In genomic region chr5:78984611-78985406, GRCh38 we compare ENCODE assay signal across 1 cellular context.
TF ChIP-seq lines count a peak whose summit lies in the region.

Gene ARSB (minus strand): TSS chr5:78985310. CDS start chr5:78985248, 62 bp downstream.

TF ChIP-seq in WTC11, 78 proteins besides CTCF, POLR2A, EP300 and RAD21 (continued from another document):
- no peak for TF ChIP-seq ZNF532 (CRISPR knock-in tag; IDR thresholded peaks at IDR 0.05; ENCODE audit: borderline replicate concordance)
- no peak for TF ChIP-seq CDX4 (CRISPR knock-in tag; IDR thresholded peaks at IDR 0.05; ENCODE audit: borderline replicate concordance)
- TF ChIP-seq ATF2 (CRISPR knock-in tag; IDR thresholded peaks at IDR 0.05; ENCODE audit: borderline replicate concordance, low read depth), result no peak
- no peak for TF ChIP-seq RELA (CRISPR knock-in tag; IDR thresholded peaks at IDR 0.05; ENCODE audit: borderline replicate concordance)
- no peak for TF ChIP-seq ZBTB43 (CRISPR knock-in tag; IDR thresholded peaks at IDR 0.05)
- TF ChIP-seq MYBL2 (CRISPR knock-in tag; IDR thresholded peaks at IDR 0.05), result no peak; the same call in 1 of the 2 replicates
- no peak for TF ChIP-seq AFF4 (CRISPR knock-in tag; IDR thresholded peaks at IDR 0.05; ENCODE audit: borderline replicate concordance)
- no peak for TF ChIP-seq RORB (CRISPR knock-in tag; IDR thresholded peaks at IDR 0.05)
- no peak for TF ChIP-seq ELF4 (CRISPR knock-in tag; IDR thresholded peaks at IDR 0.05; ENCODE audit: low read depth)
- TF ChIP-seq ZMAT4 (CRISPR knock-in tag; IDR thresholded peaks at IDR 0.05), result no peak
- no peak for TF ChIP-seq ZNF219 (CRISPR knock-in tag; IDR thresholded peaks at IDR 0.05; ENCODE audit: borderline replicate concordance)
- TF ChIP-seq GABPB1 (CRISPR knock-in tag; IDR thresholded peaks at IDR 0.05), result 0 out of 2 replicates have a peak, but pooled peaks have one; percentile 14
- TF ChIP-seq ZNF317 (CRISPR knock-in tag; IDR thresholded peaks at IDR 0.05; ENCODE audit: borderline replicate concordance, low read depth), result no peak
- 0 out of 2 replicates have a peak, but pooled peaks have one; percentile 5 for TF ChIP-seq ZNF423 (CRISPR knock-in tag; IDR thresholded peaks at IDR 0.05)
- TF ChIP-seq CBFB (CRISPR knock-in tag; IDR thresholded peaks at IDR 0.05; ENCODE audit: low read depth), result 0 out of 2 replicates have a peak, but pooled peaks have one; percentile 3
- TF ChIP-seq ZNF416 (CRISPR knock-in tag; IDR thresholded peaks at IDR 0.05), result no peak
- no peak for TF ChIP-seq PREB (CRISPR knock-in tag; IDR thresholded peaks at IDR 0.05; ENCODE audit: borderline replicate concordance)
- TF ChIP-seq ZBTB21 (CRISPR knock-in tag; IDR thresholded peaks at IDR 0.05; ENCODE audit: borderline replicate concordance), result no peak
